19 cellular contexts compared by ENCODE assay signal in the genomic region with DNA sequence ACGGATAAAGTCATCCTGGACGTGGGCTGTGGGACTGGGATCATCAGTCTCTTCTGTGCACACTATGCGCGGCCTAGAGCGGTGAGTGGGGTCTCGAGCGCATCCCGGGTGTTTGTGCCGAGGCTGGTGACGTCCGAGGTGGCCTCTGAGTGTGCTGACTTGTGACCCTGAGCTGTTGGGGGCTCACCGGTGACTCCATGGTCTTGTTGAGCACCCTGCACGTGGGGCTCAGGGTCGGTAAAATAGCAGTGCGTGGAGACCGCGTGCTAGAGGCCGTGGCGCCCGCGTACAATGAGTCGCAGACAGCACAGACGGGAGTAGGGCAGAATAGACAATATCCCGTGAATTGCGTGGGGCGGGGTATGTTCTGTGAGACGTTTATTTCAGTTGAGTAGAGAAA. TPM values are rescaled to one million over a fixed set of nuclear protein-coding genes. Genes with fewer than 3 reads are reported as not detected.
DNase-seq lines count a peak whose midpoint lies in the region; ATAC-seq and TF ChIP-seq lines count a peak whose summit lies in the region.
"Had no signal": no experiment of that assay in that cellular context is flagged by ENCODE, and none has a peak within 500 bp of the region (broad histone marks: within the 10 kb centered on the region; RNA-seq: fewer than 3 reads in every experiment).

No MANE protein-coding gene starts in this region.

- intact Hi-C loops in spleen (cut with DNase I; ENCODE audit: low total_unique reads) (no loop called here), lower leg skin (cut with DNase I; ENCODE audit: low total_unique reads) (no loop called here)

- H3K4me3 ChIP-seq in spleen (no peak overlapping the region), lower leg skin (ENCODE audit: low read depth, poor library complexity, severe bottlenecking) (no peak overlapping the region)
- H3K4me3 ChIP-seq: GM12878, GM23248 had no signal

- H3K9me3 Mint-ChIP-seq in activated naive CD8-positive, alpha-beta T cell treated with anti-CD3 and anti-CD28 coated beads, Interleukin-2, amount 50 U/mL, for 24 hours: peaks cover 7% of the 10 kb centered on the region
- peaks cover 6% of the 10 kb centered on the region for H3K9me3 Mint-ChIP-seq in activated naive CD8-positive, alpha-beta T cell treated with anti-CD3 and anti-CD28 coated beads for 36 hours
- H3K9me3 Mint-ChIP-seq in immature natural killer cell: no peaks in the 10 kb centered on the region

- peaks cover 20% of the 10 kb centered on the region for H3K4me1 Mint-ChIP-seq in activated naive CD8-positive, alpha-beta T cell treated with anti-CD3 and anti-CD28 coated beads, Interleukin-2, amount 50 U/mL, for 24 hours
- peaks cover 29% of the 10 kb centered on the region for H3K4me1 Mint-ChIP-seq in activated naive CD8-positive, alpha-beta T cell treated with anti-CD3 and anti-CD28 coated beads for 36 hours
- peaks cover 38 to 72% of the 10 kb centered on the region in 2 donors for H3K4me1 Mint-ChIP-seq in immature natural killer cell

- H3K27me3 Mint-ChIP-seq in activated naive CD8-positive, alpha-beta T cell treated with anti-CD3 and anti-CD28 coated beads, Interleukin-2, amount 50 U/mL, for 24 hours: no peaks in the 10 kb centered on the region
- no peaks in the 10 kb centered on the region for H3K27me3 Mint-ChIP-seq in activated naive CD8-positive, alpha-beta T cell treated with anti-CD3 and anti-CD28 coated beads for 36 hours
- peaks cover 0 to 3% (median 1%) of the 10 kb centered on the region in 3 donors for H3K27me3 Mint-ChIP-seq in immature natural killer cell (ENCODE audit: low read depth in 3 of 3)
- H3K27me3 Mint-ChIP-seq: CD4-positive, alpha-beta memory T cell had no signal

- H3K27me3 ChIP-seq in spleen (replicated peaks in 1 of 7): no peaks in the 10 kb centered on the region

- no peak for TF ChIP-seq CTCF in spleen (IDR thresholded peaks at IDR 0.05 in 8 of 11, conservative IDR thresholded peaks at IDR 0.05 in 3 of 11)
- no peak for TF ChIP-seq CTCF in lower leg skin (IDR thresholded peaks at IDR 0.05)

- no peak overlapping the region for H3K27ac ChIP-seq in spleen
- H3K27ac ChIP-seq: GM23248 had no signal

- H3K9me3 ChIP-seq in spleen: peaks cover 0 to 4% (median 0%) of the 10 kb centered on the region in 8 donors

- TF ChIP-seq POLR2A in spleen (IDR thresholded peaks at IDR 0.05): no peak
- TF ChIP-seq POLR2A in lower leg skin (IDR thresholded peaks at IDR 0.05): no peak

- DNase-seq in activated naive CD8-positive, alpha-beta T cell treated with anti-CD3 and anti-CD28 coated beads, Interleukin-2, amount 50 U/mL, for 24 hours: no peak
- no peak for DNase-seq in activated naive CD8-positive, alpha-beta T cell treated with anti-CD3 and anti-CD28 coated beads for 36 hours
- DNase-seq in immature natural killer cell: no peak
- DNase-seq in spleen: peak; percentile 45
- no peak for DNase-seq in lower leg skin (ENCODE audit: low spot score in 2 of 2)
- no peak for DNase-seq in COLO668 (lab: John Stamatoyannopoulos, UW; ENCODE audit: unreplicated experiment)
- DNase-seq: C1 segment of cervical spinal cord; CD4-positive, alpha-beta memory T cell; DMS 273 treated with DMSO at 0.1 percent for 48 hours; DMS79; EL; GDM1; GM23248; H7; HCEC 1CT had no signal

- peaks cover 16 to 100% (median 97%) of the 10 kb centered on the region in 6 donors for H3K36me3 ChIP-seq in spleen

- peaks cover 79% of the 10 kb centered on the region for H3K36me3 Mint-ChIP-seq in activated naive CD8-positive, alpha-beta T cell treated with anti-CD3 and anti-CD28 coated beads, Interleukin-2, amount 50 U/mL, for 24 hours (ENCODE audit: low read depth)
- H3K36me3 Mint-ChIP-seq in activated naive CD8-positive, alpha-beta T cell treated with anti-CD3 and anti-CD28 coated beads for 36 hours: peaks cover 64% of the 10 kb centered on the region
- peaks cover 48 to 78% (median 50%) of the 10 kb centered on the region in 3 donors for H3K36me3 Mint-ChIP-seq in immature natural killer cell

- WGBS in spleen, 5 donors: 95 to 97% (median 97%) methylated on average over 27 of the region's 27 CpGs
- 92 to 94% methylated on average over 26 to 27 of the region's 27 CpGs for WGBS in lower leg skin, 2 donors

- no peak overlapping the region for H3K4me3 Mint-ChIP-seq in activated naive CD8-positive, alpha-beta T cell treated with anti-CD3 and anti-CD28 coated beads, Interleukin-2, amount 50 U/mL, for 24 hours
- no peak overlapping the region for H3K4me3 Mint-ChIP-seq in activated naive CD8-positive, alpha-beta T cell treated with anti-CD3 and anti-CD28 coated beads for 36 hours
- H3K4me3 Mint-ChIP-seq in immature natural killer cell: no peak overlapping the region
- H3K4me3 Mint-ChIP-seq: CD4-positive, alpha-beta memory T cell had no signal

- ATAC-seq in activated naive CD8-positive, alpha-beta T cell treated with anti-CD3 and anti-CD28 coated beads, Interleukin-2, amount 50 U/mL, for 24 hours: peak; percentile 9
- ATAC-seq: GM12878 had no signal

- peaks cover 0 to 13% (median 0%) of the 10 kb centered on the region in 6 donors for H3K4me1 ChIP-seq in spleen

- no peak overlapping the region for H3K27ac Mint-ChIP-seq in activated naive CD8-positive, alpha-beta T cell treated with anti-CD3 and anti-CD28 coated beads, Interleukin-2, amount 50 U/mL, for 24 hours
- no peak overlapping the region for H3K27ac Mint-ChIP-seq in activated naive CD8-positive, alpha-beta T cell treated with anti-CD3 and anti-CD28 coated beads for 36 hours
- peak overlapping the region in 4 of 6 donors; percentile 43 to 75 (median 58) for H3K27ac Mint-ChIP-seq in immature natural killer cell

RNA-seq across cellular contexts. Expression of gene PRMT2, which starts 13.1 kb away (rescaled TPM):
- 10 to 100 TPM; 56.8 to 59.9 TPM for total RNA-seq in activated naive CD8-positive, alpha-beta T cell treated with anti-CD3 and anti-CD28 coated beads for 36 hours
- polyA plus RNA-seq in immature natural killer cell: 100 to 1,000 TPM; 386 to 451 (median 444) TPM
- total RNA-seq in spleen: 100 to 1,000 TPM in 6 of 7 donors, 10 to 100 TPM in 1; 92.4 to 129 (median 115) TPM
- polyA plus RNA-seq in spleen: 10 to 100 TPM; 57.8 to 75.5 (median 58.1) TPM
- total RNA-seq in lower leg skin: 100 to 1,000 TPM in 2 of 4 donors, 10 to 100 TPM in 2; 88.0 to 115 (median 95.2) TPM

RNA-seq across cellular contexts. Expression of gene S100B, which starts 43.7 kb away (rescaled TPM):
- total RNA-seq in activated naive CD8-positive, alpha-beta T cell treated with anti-CD3 and anti-CD28 coated beads for 36 hours: 10 to 100 TPM in 1 of 2 experiments, 1 to 10 TPM in 1; 8.7 to 10.5 TPM
- 100 to 1,000 TPM in 1 of 3 donors, 10 to 100 TPM in 2; 12.6 to 138 (median 67.6) TPM for polyA plus RNA-seq in immature natural killer cell
- 10 to 100 TPM; 10.9 to 45.7 (median 21.8) TPM for total RNA-seq in spleen
- 10 to 100 TPM in 2 of 3 donors, 1 to 10 TPM in 1; 9.7 to 46.0 (median 14.2) TPM for polyA plus RNA-seq in spleen
- 10 to 100 TPM in 3 of 4 donors, 1 to 10 TPM in 1; 5.4 to 18.3 (median 13.7) TPM for total RNA-seq in lower leg skin
- total RNA-seq: A172; A673; CD4-positive, alpha-beta memory T cell; GM23248 had no signal
- polyA plus RNA-seq: BJ, GM23248 had no signal

Comparison
In these comparisons a context has a peak if more than half of its experiments do, and no peak if none do; other contexts are left out.
1. H3K27ac Mint-ChIP-seq: peak in immature natural killer cell (4 of 6); none in activated naive CD8-positive, alpha-beta T cell treated with anti-CD3 and anti-CD28 coated beads, Interleukin-2, amount 50 U/mL, for 24 hours (single experiment) and activated naive CD8-positive, alpha-beta T cell treated with anti-CD3 and anti-CD28 coated beads for 36 hours (single experiment).